ENCODE assay signal across 1 cellular context in genomic region chrX:153922286-153922573, GRCh38.
TF ChIP-seq lines count a peak whose summit lies in the region.

No MANE protein-coding gene starts in this region.

TF ChIP-seq in GM12891, 5 proteins besides CTCF, POLR2A, EP300 and RAD21:
- TF ChIP-seq PAX5 (IDR thresholded peaks at IDR 0.05; ENCODE audit: insufficient read depth, low read length, severe bottlenecking) (no peak), POLR2AphosphoS5 (IDR thresholded peaks at IDR 0.05; ENCODE audit: low read depth, low read length) (no peak)
